In the genomic region with DNA sequence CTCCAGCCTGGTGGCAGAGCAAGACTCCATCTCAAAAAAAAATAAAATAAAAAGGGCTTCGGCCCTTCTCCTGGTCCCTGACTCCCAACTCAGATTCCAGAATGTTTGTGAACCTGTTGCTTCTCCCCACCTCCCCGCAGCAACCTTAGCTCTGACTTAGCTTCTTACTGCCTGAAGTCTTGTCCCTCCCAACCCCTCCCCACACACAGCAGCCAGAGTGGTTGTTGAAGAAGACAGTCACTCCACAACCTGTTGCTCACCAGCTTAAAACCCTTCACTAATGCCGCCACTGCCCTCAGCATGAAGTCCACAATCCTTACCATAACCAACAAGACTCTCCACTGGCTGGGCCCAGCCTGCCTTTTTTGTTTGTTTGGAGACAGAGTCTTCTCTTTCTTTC, we compare ENCODE assay signal across 10 cellular contexts. TPM values are rescaled to one million over a fixed set of nuclear protein-coding genes. Genes with fewer than 3 reads are reported as not detected.
"Had no signal": no experiment of that assay in that cellular context is flagged by ENCODE, and none has a peak within 500 bp of the region (broad histone marks: within the 10 kb centered on the region; RNA-seq: fewer than 3 reads in every experiment).

No MANE protein-coding gene starts in this region.

- DNase-seq: GM23248, GOT3, H7, H9, HCEC 1CT, HFFc6 had no signal

- H2AFZ ChIP-seq: GM23248, GM23338 had no signal

- H3K9me3 ChIP-seq: HAP-1 had no signal

- ATAC-seq: GM23338, HCT116 had no signal

- H3K9ac ChIP-seq: GM23248 had no signal

- H3K27ac ChIP-seq: GM23248 had no signal

- H3K4me2 ChIP-seq: GM23338 had no signal

- H3K36me3 ChIP-seq: HAP-1 had no signal

- H3K4me3 ChIP-seq: GM23248, GM23338, HAP-1 had no signal

- H3K4me1 ChIP-seq: HAP-1 had no signal

RNA-seq across cellular contexts. Expression of gene PTPRT, which starts 6.5 kb away (rescaled TPM):
- total RNA-seq: GM23248, GM23338, H4, HFFc6 had no signal
- polyA plus RNA-seq: GM23248, GM23338 had no signal
